In the genomic region with DNA sequence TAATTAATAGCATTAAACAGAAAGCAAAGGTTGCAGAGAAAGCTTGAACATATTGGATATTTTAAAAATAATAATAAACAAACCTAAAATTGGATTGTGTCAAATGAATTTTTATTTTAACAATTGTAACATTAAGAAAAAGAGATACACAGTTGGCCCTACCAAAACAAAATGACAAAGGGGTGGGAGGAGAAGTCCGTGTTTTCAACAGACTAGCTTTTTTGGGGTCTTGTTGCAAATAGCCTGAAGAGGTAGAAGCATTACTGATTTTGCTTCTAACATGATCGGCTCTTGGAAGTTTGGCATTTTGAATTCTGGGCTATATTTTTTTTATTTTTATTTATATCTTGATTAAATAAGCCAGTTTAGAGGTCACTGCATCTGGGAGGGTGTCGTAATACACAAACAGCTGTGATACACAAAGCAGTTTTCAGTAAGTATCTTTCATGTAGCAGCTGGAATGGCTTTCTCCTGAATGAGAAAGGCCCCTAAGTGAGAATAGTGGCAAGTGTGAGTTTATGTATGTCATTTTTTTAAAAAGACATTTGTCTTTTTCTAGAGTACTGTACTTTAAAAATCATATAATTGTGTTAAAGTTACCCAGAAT, we compare ENCODE assay signal across 11 cellular contexts.
DNase-seq lines count a peak whose midpoint lies in the region; ATAC-seq and TF ChIP-seq lines count a peak whose summit lies in the region.
"Had no signal": no experiment of that assay in that cellular context is flagged by ENCODE, and none has a peak within 500 bp of the region (broad histone marks: within the 10 kb centered on the region; RNA-seq: fewer than 3 reads in every experiment).

No MANE protein-coding gene starts in this region.

- POLR2A ChIA-PET in SK-N-SH (lab: Yijun Ruan, JAX): no interaction called here
- POLR2A ChIA-PET in activated CD4-positive, alpha-beta memory T cell treated with anti-CD3 and anti-CD28 coated beads, Interleukin-2, amount 10 ng/mL, durations not matched to agents 7 days and 5 days (lab: Charles Lee): interaction anchor here (0.6 to 1.3 kb wide), 2 partner anchors 18 to 237 kb away, joined by 4 read pairs; no protein-coding TSS in a partner anchor

- TF ChIP-seq RAD21 in SK-N-SH (IDR thresholded peaks at IDR 0.05; ENCODE audit: low read length): no peak

- H3K27me3 Mint-ChIP-seq in progenitor cell of endocrine pancreas: no peaks in the 10 kb centered on the region
- no peaks in the 10 kb centered on the region for H3K27me3 Mint-ChIP-seq in activated CD4-positive, alpha-beta memory T cell treated with anti-CD3 and anti-CD28 coated beads, Interleukin-2, amount 10 ng/mL, durations not matched to agents 7 days and 5 days

- H3K4me1 Mint-ChIP-seq in progenitor cell of endocrine pancreas (ENCODE audit: low read depth): peaks cover 28% of the 10 kb centered on the region
- peaks cover 10% of the 10 kb centered on the region for H3K4me1 Mint-ChIP-seq in activated CD4-positive, alpha-beta memory T cell treated with anti-CD3 and anti-CD28 coated beads, Interleukin-2, amount 10 ng/mL, durations not matched to agents 7 days and 5 days

- no peaks in the 10 kb centered on the region for H3K79me2 ChIP-seq in SK-N-SH (ENCODE audit: insufficient read depth)

- no peak overlapping the region for H3K4me2 ChIP-seq in SK-N-SH

- H3K9me3 Mint-ChIP-seq in progenitor cell of endocrine pancreas (ENCODE audit: low read depth): no peaks in the 10 kb centered on the region
- no peaks in the 10 kb centered on the region for H3K9me3 Mint-ChIP-seq in activated CD4-positive, alpha-beta memory T cell treated with anti-CD3 and anti-CD28 coated beads, Interleukin-2, amount 10 ng/mL, durations not matched to agents 7 days and 5 days

- H3K9me3 ChIP-seq in SK-N-SH: no peaks in the 10 kb centered on the region

- H2AFZ ChIP-seq in SK-N-SH (ENCODE audit: low read depth): peak overlapping the region; percentile 71; the same call in 1 of the 2 replicates

- no peaks in the 10 kb centered on the region for H3F3A ChIP-seq in SK-N-SH (replicated peaks; ENCODE audit: insufficient read depth)

- ATAC-seq in SK-N-SH treated with all-trans-retinoic acid at 6 μM for 48 hours: no peak

- no peak overlapping the region for H3K27ac ChIP-seq in SK-N-SH (ENCODE audit: low read depth in 2 of 2, low read length in 1 of 2)

- 86% methylated on average over 3 of the region's 3 CpGs for WGBS in SK-N-SH (ENCODE audit: low lambda C conversion rate)

- no peak overlapping the region for H3K4me3 Mint-ChIP-seq in progenitor cell of endocrine pancreas (ENCODE audit: low read depth)
- no peak overlapping the region for H3K4me3 Mint-ChIP-seq in activated CD4-positive, alpha-beta memory T cell treated with anti-CD3 and anti-CD28 coated beads, Interleukin-2, amount 10 ng/mL, durations not matched to agents 7 days and 5 days

- peak overlapping the region; percentile 97 for H3K27ac Mint-ChIP-seq in progenitor cell of endocrine pancreas
- H3K27ac Mint-ChIP-seq in activated CD4-positive, alpha-beta memory T cell treated with anti-CD3 and anti-CD28 coated beads, Interleukin-2, amount 10 ng/mL, durations not matched to agents 7 days and 5 days: no peak overlapping the region

- H3K36me3 ChIP-seq in SK-N-SH (replicated peaks in 1 of 2; ENCODE audit: control insufficient read depth in 1 of 2, insufficient read depth in 2 of 2, low read length in 1 of 2): no peaks in the 10 kb centered on the region

- H3K9ac ChIP-seq in SK-N-SH: no peak overlapping the region

- H3K4me3 ChIP-seq in SK-N-SH (ENCODE audit: low read depth in 2 of 2, low read length in 1 of 2): no peak overlapping the region
- H3K4me3 ChIP-seq in fibroblast of villous mesenchyme (ENCODE audit: low read depth, low read length): no peak overlapping the region

- CTCF ChIA-PET in SK-N-SH (lab: Yijun Ruan, JAX): interaction anchor here (1.1 to 2.0 kb wide), 2 partner anchors 9 to 14 kb away, joined by 3 to 4 read pairs; no protein-coding TSS in a partner anchor
- CTCF ChIA-PET in activated CD4-positive, alpha-beta memory T cell treated with anti-CD3 and anti-CD28 coated beads, Interleukin-2, amount 10 ng/mL, durations not matched to agents 7 days and 5 days (lab: Charles Lee): no interaction called here

- no peaks in the 10 kb centered on the region for H3K36me3 Mint-ChIP-seq in progenitor cell of endocrine pancreas (ENCODE audit: insufficient read depth)
- H3K36me3 Mint-ChIP-seq in activated CD4-positive, alpha-beta memory T cell treated with anti-CD3 and anti-CD28 coated beads, Interleukin-2, amount 10 ng/mL, durations not matched to agents 7 days and 5 days (ENCODE audit: low read depth): no peaks in the 10 kb centered on the region

- H3K27me3 ChIP-seq in SK-N-SH (ENCODE audit: insufficient read depth): no peaks in the 10 kb centered on the region

- no peaks in the 10 kb centered on the region for H4K20me1 ChIP-seq in SK-N-SH (ENCODE audit: insufficient read depth)

- DNase-seq in SK-N-SH (no peak), OCI-M1 (lab: John Stamatoyannopoulos, UW) (peak; percentile 39), fibroblast of villous mesenchyme (ENCODE audit: low read depth) (peak; percentile 76), progenitor cell of endocrine pancreas (ENCODE audit: low spot score, unreplicated experiment) (no peak), NCI-H774 (lab: John Stamatoyannopoulos, UW) (no peak)
- DNase-seq in activated CD4-positive, alpha-beta memory T cell treated with anti-CD3 and anti-CD28 coated beads, Interleukin-2, amount 10 ng/mL, durations not matched to agents 7 days and 5 days: no peak
- DNase-seq in effector CD8-positive, alpha-beta T cell (lab: John Stamatoyannopoulos, UW): no peak
- DNase-seq: ACHN; activated CD4-positive, CD25-positive, alpha-beta regulatory T cell treated with anti-CD3 and anti-CD28 coated beads, Interleukin-2, amount 50 U/mL, for 72 hours; NCI-H1417 had no signal

- peaks cover 0 to 22% of the 10 kb centered on the region in 2 experiments; a peak in 3 of 4 replicates for H3K4me1 ChIP-seq in SK-N-SH (ENCODE audit: control insufficient read depth in 1 of 2, insufficient read depth in 2 of 2, low read depth in 1 of 2, low read length in 1 of 2)

- TF ChIP-seq CTCF in SK-N-SH (IDR thresholded peaks at IDR 0.05) (no peak), fibroblast of villous mesenchyme (IDR thresholded peaks at IDR 0.05; ENCODE audit: insufficient read depth, low read depth, low read length) (no peak), progenitor cell of endocrine pancreas (IDR thresholded peaks at IDR 0.05; ENCODE audit: unreplicated experiment) (no peak)

- TF ChIP-seq EP300 in SK-N-SH (IDR thresholded peaks at IDR 0.05; ENCODE audit: borderline replicate concordance in 1 of 2, low read depth in 1 of 2, low read length in 1 of 2): no peak

- no peaks in the 10 kb centered on the region for H3K9me2 ChIP-seq in SK-N-SH

TF ChIP-seq in SK-N-SH, 30 proteins besides CTCF, POLR2A, EP300 and RAD21 (continues in another document):
- TF ChIP-seq RFX5 (IDR thresholded peaks at IDR 0.05; ENCODE audit: low read length) (no peak), MEF2A (IDR thresholded peaks at IDR 0.05; ENCODE audit: borderline replicate concordance, low read depth) (no peak), FOXM1 (IDR thresholded peaks at IDR 0.05; ENCODE audit: low read depth) (no peak), GATA2 (CRISPR knock-in tag; IDR thresholded peaks at IDR 0.05) (no peak), SIN3A (IDR thresholded peaks at IDR 0.05; ENCODE audit: borderline replicate concordance, low read depth, low read length) (no peak)
- TF ChIP-seq, protein P1, sequence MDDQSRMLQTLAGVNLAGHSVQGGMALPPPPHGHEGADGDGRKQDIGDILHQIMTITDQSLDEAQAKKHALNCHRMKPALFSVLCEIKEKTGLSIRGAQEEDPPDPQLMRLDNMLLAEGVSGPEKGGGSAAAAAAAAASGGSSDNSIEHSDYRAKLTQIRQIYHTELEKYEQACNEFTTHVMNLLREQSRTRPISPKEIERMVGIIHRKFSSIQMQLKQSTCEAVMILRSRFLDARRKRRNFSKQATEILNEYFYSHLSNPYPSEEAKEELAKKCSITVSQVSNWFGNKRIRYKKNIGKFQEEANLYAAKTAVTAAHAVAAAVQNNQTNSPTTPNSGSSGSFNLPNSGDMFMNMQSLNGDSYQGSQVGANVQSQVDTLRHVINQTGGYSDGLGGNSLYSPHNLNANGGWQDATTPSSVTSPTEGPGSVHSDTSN (IDR thresholded peaks at IDR 0.05): no peak
- TF ChIP-seq, protein P2, sequence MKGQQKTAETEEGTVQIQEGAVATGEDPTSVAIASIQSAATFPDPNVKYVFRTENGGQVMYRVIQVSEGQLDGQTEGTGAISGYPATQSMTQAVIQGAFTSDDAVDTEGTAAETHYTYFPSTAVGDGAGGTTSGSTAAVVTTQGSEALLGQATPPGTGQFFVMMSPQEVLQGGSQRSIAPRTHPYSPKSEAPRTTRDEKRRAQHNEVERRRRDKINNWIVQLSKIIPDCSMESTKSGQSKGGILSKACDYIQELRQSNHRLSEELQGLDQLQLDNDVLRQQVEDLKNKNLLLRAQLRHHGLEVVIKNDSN (IDR thresholded peaks at IDR 0.05; ENCODE audit: borderline replicate concordance, low read depth): no peak

TF ChIP-seq in SK-N-SH treated with all-trans-retinoic acid at 6 μM for 48 hours, 23 proteins besides CTCF, POLR2A, EP300 and RAD21 (continues in another document):
- no peak for TF ChIP-seq GLIS3 (CRISPR knock-in tag; IDR thresholded peaks at IDR 0.05)
- no peak for TF ChIP-seq ZFP3 (CRISPR knock-in tag; IDR thresholded peaks at IDR 0.05)
- no peak for TF ChIP-seq ZNF70 (CRISPR knock-in tag; IDR thresholded peaks at IDR 0.05)
- no peak for TF ChIP-seq SNAI2 (CRISPR knock-in tag; IDR thresholded peaks at IDR 0.05)
- TF ChIP-seq TOX (CRISPR knock-in tag; IDR thresholded peaks at IDR 0.05; ENCODE audit: borderline replicate concordance): no peak
- TF ChIP-seq, protein P3, sequence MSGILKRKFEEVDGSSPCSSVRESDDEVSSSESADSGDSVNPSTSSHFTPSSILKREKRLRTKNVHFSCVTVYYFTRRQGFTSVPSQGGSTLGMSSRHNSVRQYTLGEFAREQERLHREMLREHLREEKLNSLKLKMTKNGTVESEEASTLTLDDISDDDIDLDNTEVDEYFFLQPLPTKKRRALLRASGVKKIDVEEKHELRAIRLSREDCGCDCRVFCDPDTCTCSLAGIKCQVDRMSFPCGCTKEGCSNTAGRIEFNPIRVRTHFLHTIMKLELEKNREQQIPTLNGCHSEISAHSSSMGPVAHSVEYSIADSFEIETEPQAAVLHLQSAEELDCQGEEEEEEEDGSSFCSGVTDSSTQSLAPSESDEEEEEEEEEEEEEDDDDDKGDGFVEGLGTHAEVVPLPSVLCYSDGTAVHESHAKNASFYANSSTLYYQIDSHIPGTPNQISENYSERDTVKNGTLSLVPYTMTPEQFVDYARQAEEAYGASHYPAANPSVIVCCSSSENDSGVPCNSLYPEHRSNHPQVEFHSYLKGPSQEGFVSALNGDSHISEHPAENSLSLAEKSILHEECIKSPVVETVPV (CRISPR knock-in tag; IDR thresholded peaks at IDR 0.05): no peak
- no peak for TF ChIP-seq BACH2 (CRISPR knock-in tag; IDR thresholded peaks at IDR 0.05; ENCODE audit: borderline replicate concordance)
- no peak for TF ChIP-seq TCF4 (CRISPR knock-in tag; IDR thresholded peaks at IDR 0.05; ENCODE audit: borderline replicate concordance)

Comparison
In these comparisons a context has a peak if more than half of its experiments do, and no peak if none do; other contexts are left out.
1. DNase-seq: peak in OCI-M1 (single experiment) and fibroblast of villous mesenchyme (single experiment); none in SK-N-SH (single experiment), progenitor cell of endocrine pancreas (single experiment), activated CD4-positive, alpha-beta memory T cell treated with anti-CD3 and anti-CD28 coated beads, Interleukin-2, amount 10 ng/mL, durations not matched to agents 7 days and 5 days (single experiment), effector CD8-positive, alpha-beta T cell (single experiment) and NCI-H774 (single experiment).